14 cellular contexts compared by ENCODE assay signal in genomic region chr4:67483868-67484602, GRCh38.
DNase-seq lines count a peak whose midpoint lies in the region; ATAC-seq and TF ChIP-seq lines count a peak whose summit lies in the region.
"Had no signal": no experiment of that assay in that cellular context is flagged by ENCODE, and none has a peak within 500 bp of the region (broad histone marks: within the 10 kb centered on the region; RNA-seq: fewer than 3 reads in every experiment).

No MANE protein-coding gene starts in this region.

- H3K4me1 Mint-ChIP-seq in nephron progenitor cell: no peaks in the 10 kb centered on the region

- no peak for TF ChIP-seq CTCF in astrocyte of the spinal cord (IDR thresholded peaks at IDR 0.05; ENCODE audit: low read depth, low read length)
- TF ChIP-seq CTCF in nephron progenitor cell (IDR thresholded peaks at IDR 0.05): no peak

- no peak overlapping the region for H3K27ac Mint-ChIP-seq in nephron progenitor cell
- H3K27ac Mint-ChIP-seq: dendritic cell treated with granulocyte-macrophage colony-stimulating factor and Interleukin-4, amounts not matched to agents 40 ng/mL and 50 ng/mL, for 4 days had no signal

- peaks cover 41% of the 10 kb centered on the region for H3K9me3 Mint-ChIP-seq in nephron progenitor cell
- H3K9me3 Mint-ChIP-seq: dendritic cell treated with granulocyte-macrophage colony-stimulating factor and Interleukin-4, amounts not matched to agents 40 ng/mL and 50 ng/mL, for 4 days had no signal

- no peaks in the 10 kb centered on the region for H3K27me3 Mint-ChIP-seq in nephron progenitor cell (ENCODE audit: low read depth, poor library complexity)
- H3K27me3 Mint-ChIP-seq: dendritic cell treated with granulocyte-macrophage colony-stimulating factor and Interleukin-4, amounts not matched to agents 40 ng/mL and 50 ng/mL, for 4 days had no signal

- ATAC-seq in HG02610 (IDR thresholded peaks at IDR 0.05; ENCODE audit: unreplicated experiment) (peak; percentile 54), Right ventricle myocardium inferior (no peak), GM18870 (IDR thresholded peaks at IDR 0.05; ENCODE audit: unreplicated experiment) (no peak)

- DNase-seq in EL (peak; percentile 59), astrocyte of the spinal cord (ENCODE audit: low read depth, low spot score) (peak; percentile 81), kidney tubule cell (ENCODE audit: low spot score) (peak; percentile 5), nephron progenitor cell (no peak), nucleus accumbens (lab: John Stamatoyannopoulos, UW) (no peak), Right ventricle myocardium inferior (ENCODE audit: missing footprints) (no peak)
- DNase-seq: activated CD4-positive, CD25-positive, alpha-beta regulatory T cell; activated gamma-delta T cell treated with Interleukin-2 at 50 U/mL for 16 hours; NCI-H1417 treated with DMSO at 0.1 percent for 48 hours; SIG-M5; stimulated activated CD4-positive, alpha-beta T cell treated with anti-CD3 and anti-CD28 coated beads, Interleukin-4, amount 100 ng/mL, for 1 hour had no signal

- intact Hi-C loops in Right ventricle myocardium inferior (cut with DNase I): no loop called here

- no peak overlapping the region for H3K4me3 ChIP-seq in astrocyte of the spinal cord (ENCODE audit: low read depth, low read length)

- peaks cover 73% of the 10 kb centered on the region for H3K36me3 Mint-ChIP-seq in nephron progenitor cell (ENCODE audit: low read depth)

- in situ Hi-C loops in astrocyte of the spinal cord (cut with HindIII; ENCODE audit: low sequenced_read_pairs): no loop called here

- no peak overlapping the region for H3K4me3 Mint-ChIP-seq in nephron progenitor cell
- H3K4me3 Mint-ChIP-seq: dendritic cell treated with granulocyte-macrophage colony-stimulating factor and Interleukin-4, amounts not matched to agents 40 ng/mL and 50 ng/mL, for 4 days had no signal

Comparison
In these comparisons a context has a peak if more than half of its experiments do, and no peak if none do; other contexts are left out.
1. DNase-seq: peak in EL (single experiment), astrocyte of the spinal cord (single experiment) and kidney tubule cell (single experiment); none in nephron progenitor cell (single experiment), nucleus accumbens (0 of 56) and Right ventricle myocardium inferior (single experiment).